In the genomic region with DNA sequence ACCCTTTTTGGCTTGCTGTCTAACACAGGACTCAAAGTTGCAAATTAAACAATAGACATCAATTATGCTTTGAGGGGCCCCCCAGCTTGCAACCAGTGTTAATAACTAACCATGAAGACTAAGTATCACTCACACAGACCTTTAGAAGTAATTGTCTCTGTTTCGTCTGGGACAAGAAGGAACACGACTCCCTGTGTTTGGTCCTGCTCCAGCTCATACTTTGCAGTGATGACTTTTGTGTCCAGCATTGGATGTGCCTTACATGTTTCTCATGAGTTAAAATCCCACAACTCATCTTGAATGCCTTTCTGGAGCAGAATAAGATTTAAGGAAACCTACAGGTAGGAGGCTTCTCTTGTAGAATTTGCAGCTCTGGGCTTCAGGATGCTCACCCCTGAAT, we compare ENCODE assay signal across 23 cellular contexts. TPM values are rescaled to one million over a fixed set of nuclear protein-coding genes. Genes with fewer than 3 reads are reported as not detected.
DNase-seq lines count a peak whose midpoint lies in the region; ATAC-seq, FAIRE-seq and TF ChIP-seq lines count a peak whose summit lies in the region.
"Had no signal": no experiment of that assay in that cellular context is flagged by ENCODE, and none has a peak within 500 bp of the region (broad histone marks: within the 10 kb centered on the region; RNA-seq: fewer than 3 reads in every experiment).

No MANE protein-coding gene starts in this region.

- no peaks in the 10 kb centered on the region for H3K9me3 ChIP-seq in left ventricle myocardium inferior (replicated peaks)
- H3K9me3 ChIP-seq in right cardiac atrium (ENCODE audit: control insufficient read depth, low read length) = no peaks in the 10 kb centered on the region
- no peaks in the 10 kb centered on the region for H3K9me3 ChIP-seq in parathyroid adenoma (ENCODE audit: control insufficient read depth, low read length)
- H3K9me3 ChIP-seq: HAP-1 had no signal

- WGBS in right cardiac atrium = 47% methylated on average over 2 of the region's 2 CpGs

- FAIRE-seq in RCC 7860 (lab: Jason Lieb, UNC) = no peak
- FAIRE-seq: A204.1, GM12892, GM18507 had no signal

- no peak overlapping the region for H3K9ac ChIP-seq in parathyroid adenoma
- H3K9ac ChIP-seq: GM23248 had no signal

- no peaks in the 10 kb centered on the region for H3K79me2 ChIP-seq in parathyroid adenoma

- H3K4me3 ChIP-seq in left ventricle myocardium inferior (no peak overlapping the region), right cardiac atrium (ENCODE audit: low read length) (no peak overlapping the region), epithelial cell of esophagus (ENCODE audit: low read length) (no peak overlapping the region), parathyroid adenoma (ENCODE audit: low read depth, low read length) (no peak overlapping the region)
- H3K4me3 ChIP-seq: GM23248, HAP-1 had no signal

- TF ChIP-seq CTCF in left ventricle myocardium inferior (IDR thresholded peaks at IDR 0.05; ENCODE audit: borderline replicate concordance) = no peak
- TF ChIP-seq CTCF in epithelial cell of esophagus (IDR thresholded peaks at IDR 0.05; ENCODE audit: insufficient read depth, low read depth, low read length, missing control alignments) = no peak
- no peak for TF ChIP-seq CTCF in parathyroid adenoma (IDR thresholded peaks at IDR 0.05)

- H3K4me1 ChIP-seq in left ventricle myocardium inferior (peaks cover 16% of the 10 kb centered on the region), right cardiac atrium (ENCODE audit: control insufficient read depth, insufficient read depth, low read length) (peaks cover 2% of the 10 kb centered on the region), parathyroid adenoma (no peaks in the 10 kb centered on the region)
- H3K4me1 ChIP-seq: HAP-1 had no signal

- H3K36me3 ChIP-seq in left ventricle myocardium inferior (no peaks in the 10 kb centered on the region), parathyroid adenoma (ENCODE audit: control insufficient read depth, insufficient read depth, low read length) (no peaks in the 10 kb centered on the region)
- H3K36me3 ChIP-seq: HAP-1 had no signal

- DNase-seq in left ventricle myocardium inferior (no peak), right cardiac atrium (no peak), epithelial cell of esophagus (ENCODE audit: low read depth) (peak; percentile 76), RCC 7860 (ENCODE audit: low spot score) (no peak), ecto neural progenitor cell (ENCODE audit: low spot score) (no peak)
- DNase-seq: ACHN; CD4-positive, alpha-beta memory T cell; DMS153; DMS79; GDM1; GM23248 had no signal

- intact Hi-C loops in left ventricle myocardium inferior (cut with micrococcal nuclease) = no loop called here
- intact Hi-C loops in right cardiac atrium (cut with DNase I) = no loop called here

- H3K27me3 ChIP-seq in left ventricle myocardium inferior (ENCODE audit: low read depth) = no peaks in the 10 kb centered on the region
- H3K27me3 ChIP-seq in right cardiac atrium (ENCODE audit: control insufficient read depth, insufficient read depth) = no peaks in the 10 kb centered on the region
- H3K27me3 ChIP-seq in parathyroid adenoma (ENCODE audit: control insufficient read depth, insufficient read depth, low read length) = no peaks in the 10 kb centered on the region

- ATAC-seq in right cardiac atrium (no peak), HG03342 (IDR thresholded peaks at IDR 0.05; ENCODE audit: unreplicated experiment) (no peak)

- H3K27ac ChIP-seq in left ventricle myocardium inferior (replicated peaks) (peak overlapping the region; percentile 81), right cardiac atrium (ENCODE audit: low read length) (no peak overlapping the region), parathyroid adenoma (no peak overlapping the region)
- H3K27ac ChIP-seq: GM23248, HL-60 had no signal

- H2AFZ ChIP-seq in parathyroid adenoma = peak overlapping the region; percentile 13
- H2AFZ ChIP-seq: GM23248 had no signal

- H3K4me2 ChIP-seq in parathyroid adenoma (ENCODE audit: low read length) = no peak overlapping the region

RNA-seq across cellular contexts. Expression of gene GMNC, which starts 53.1 kb away (rescaled TPM):
- 2.2 TPM for total RNA-seq in left ventricle myocardium inferior
- under 1 TPM in 3 of 4 donors, not detected in 1; 0.17 to 0.23 (median 0.22) TPM for total RNA-seq in right cardiac atrium
- polyA plus RNA-seq in right cardiac atrium = not detected
- total RNA-seq: CD4-positive, alpha-beta memory T cell; Daoy; GM23248; H4; HT1080 had no signal
- polyA plus RNA-seq: BJ; CD14-positive monocyte; CD4-positive, alpha-beta memory T cell; GM23248 had no signal
